Comparison of ENCODE assay signal across 8 cellular contexts in the genomic region with DNA sequence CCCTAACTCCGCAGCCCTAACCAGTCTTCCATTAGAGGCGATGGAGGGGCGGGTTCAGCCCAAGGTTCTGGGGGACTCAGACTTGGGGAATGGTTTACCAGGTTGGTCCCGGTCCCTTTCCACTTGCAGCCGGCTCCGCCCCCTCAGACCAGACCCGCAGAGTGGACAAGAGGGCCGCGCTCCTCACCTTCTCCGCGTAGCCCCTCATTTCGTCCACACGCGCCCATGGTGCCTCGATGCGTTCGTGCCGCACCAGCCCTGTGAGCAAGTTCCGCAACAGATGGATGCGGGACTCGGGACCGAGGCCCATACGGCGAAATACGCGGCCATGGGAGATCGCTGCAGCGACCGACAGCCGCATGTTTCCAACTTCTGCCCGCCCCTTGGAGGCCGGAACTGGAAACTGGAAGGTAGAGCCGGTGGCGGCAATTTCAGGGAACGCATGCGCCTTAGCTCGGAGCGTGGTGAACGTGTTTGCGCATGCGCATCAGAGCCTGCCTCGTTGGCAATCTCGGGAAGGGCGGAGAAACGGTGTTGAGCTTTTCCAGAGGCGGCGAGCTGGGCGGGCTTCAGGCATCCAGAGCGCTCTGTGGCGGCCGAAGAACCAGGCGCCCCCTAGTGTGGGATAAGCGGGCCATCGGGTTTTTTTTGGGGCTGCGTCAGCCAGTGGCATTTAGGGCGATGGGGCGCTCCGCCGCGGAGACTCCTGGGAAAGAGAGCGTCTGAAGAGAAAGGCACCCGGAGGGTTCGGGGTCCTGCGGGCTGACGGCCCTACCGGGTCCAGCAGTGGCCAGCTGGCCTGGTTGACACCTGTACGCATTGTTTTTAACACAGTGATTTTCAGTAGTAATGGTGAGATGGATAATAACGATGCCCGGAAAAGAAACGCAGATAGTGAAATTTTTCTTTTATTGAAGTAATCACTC. TPM values are rescaled to one million over a fixed set of nuclear protein-coding genes. Genes with fewer than 3 reads are reported as not detected.
DNase-seq lines count a peak whose midpoint lies in the region; ATAC-seq and TF ChIP-seq lines count a peak whose summit lies in the region.

A gene (minus strand): TSS at position 405 of the 926 bp plus-strand sequence. CDS start 44 bp downstream, at position 361.

- H3K27ac Mint-ChIP-seq in activated naive CD4-positive, alpha-beta T cell treated with anti-CD3 and anti-CD28 coated beads, Interleukin-2, amount 10 ng/mL, durations not matched to agents 7 days and 5 days: peak within 1 kb of the TSS; percentile 96

- TF ChIP-seq POLR2A in NB4 (IDR thresholded peaks at IDR 0.05; ENCODE audit: extremely low read depth, insufficient read length): peak; percentile 96
- peak; percentile 43 to 53 for TF ChIP-seq POLR2A in gastroesophageal sphincter (IDR thresholded peaks at IDR 0.05)

- peaks cover 27% of the 10 kb centered on the region for H3K36me3 Mint-ChIP-seq in activated naive CD4-positive, alpha-beta T cell treated with anti-CD3 and anti-CD28 coated beads, Interleukin-2, amount 10 ng/mL, durations not matched to agents 7 days and 5 days

- DNase-seq in GM10248 (ENCODE audit: extremely low spot score): peak; percentile 97
- DNase-seq in NB4 (ENCODE audit: low read depth): peak; percentile 98
- DNase-seq in SK-N-MC (ENCODE audit: low read depth, low spot score): peak; percentile 96
- DNase-seq in activated naive CD4-positive, alpha-beta T cell treated with anti-CD3 and anti-CD28 coated beads, Interleukin-2, amount 10 ng/mL, durations not matched to agents 7 days and 5 days: peak; percentile 100
- peak; percentile 70 to 99 (median 97) for DNase-seq in substantia nigra (lab: John Stamatoyannopoulos, UW)

- H3K4me1 ChIP-seq in gastroesophageal sphincter (peaks cover 8 to 31% (median 8%) of the 10 kb centered on the region in 3 donors), neutrophil (ENCODE audit: control insufficient read depth in 1 of 2, insufficient read depth in 1 of 2, low read depth in 1 of 2, low read length in 1 of 2) (peaks cover 17 to 18% of the 10 kb centered on the region in 2 experiments)

- H3K4me3 ChIP-seq in NB4 (ENCODE audit: low read depth, low read length) (peak within 1 kb of the TSS; percentile 98), SK-N-MC (peak within 1 kb of the TSS; percentile 99), gastroesophageal sphincter (peak within 1 kb of the TSS; percentile 45 to 87), neutrophil (ENCODE audit: low read depth in 1 of 2, low read length in 1 of 2) (peak within 1 kb of the TSS; percentile 80 to 82)

- H3K36me3 ChIP-seq in SK-N-MC (ENCODE audit: insufficient read depth, low read length): peaks cover 28% of the 10 kb centered on the region
- H3K36me3 ChIP-seq in gastroesophageal sphincter: peaks cover 0 to 22% of the 10 kb centered on the region in 2 donors
- H3K36me3 ChIP-seq in neutrophil: no peaks in the 10 kb centered on the region

- TF ChIP-seq EP300 in gastroesophageal sphincter (IDR thresholded peaks at IDR 0.05): no peak

- WGBS in gastroesophageal sphincter (ENCODE audit: low coverage in 1 of 2), 2 donors: 0 to 1% methylated on average over 4 to 14 of the region's 70 CpGs

- peaks cover 29% of the 10 kb centered on the region for H3K4me1 Mint-ChIP-seq in activated naive CD4-positive, alpha-beta T cell treated with anti-CD3 and anti-CD28 coated beads, Interleukin-2, amount 10 ng/mL, durations not matched to agents 7 days and 5 days

- CTCF ChIA-PET in GM10248 (lab: Yijun Ruan, JAX): interaction anchor here (0.7 to 4.7 kb wide), 43 partner anchors 10 to 305 kb away, joined by 3 to 29 read pairs (median 4); a partner anchor contains a TSS
- CTCF ChIA-PET in activated naive CD4-positive, alpha-beta T cell treated with anti-CD3 and anti-CD28 coated beads, Interleukin-2, amount 10 ng/mL, durations not matched to agents 7 days and 5 days (lab: Charles Lee): interaction anchor here (0.7 to 7.9 kb wide), 23 partner anchors 10 to 304 kb away, joined by 3 to 66 read pairs (median 5); a partner anchor contains a TSS

- peak; percentile 92 for ATAC-seq in HG02571 (IDR thresholded peaks at IDR 0.05; ENCODE audit: unreplicated experiment)
- ATAC-seq in gastroesophageal sphincter: peak; percentile 99

- H3K9ac ChIP-seq in SK-N-MC (ENCODE audit: insufficient read length): peak within 1 kb of the TSS; percentile 98

- H3K27me3 ChIP-seq in gastroesophageal sphincter (no peaks in the 10 kb centered on the region), neutrophil (no peaks in the 10 kb centered on the region)

- no peaks in the 10 kb centered on the region for H3K9me3 Mint-ChIP-seq in activated naive CD4-positive, alpha-beta T cell treated with anti-CD3 and anti-CD28 coated beads, Interleukin-2, amount 10 ng/mL, durations not matched to agents 7 days and 5 days

- TF ChIP-seq CTCF in GM10248 (IDR thresholded peaks at IDR 0.05; ENCODE audit: control extremely low read depth, extremely low read depth, low read depth, missing control alignments): peak; percentile 85
- TF ChIP-seq CTCF in NB4 (IDR thresholded peaks at IDR 0.05; ENCODE audit: low read depth, low read length): peak; percentile 68
- peak; percentile 75 to 97 (median 95) for TF ChIP-seq CTCF in gastroesophageal sphincter (IDR thresholded peaks at IDR 0.05)
- peak; percentile 84 for TF ChIP-seq CTCF in neutrophil (IDR thresholded peaks at IDR 0.05)

- H3K27ac ChIP-seq in SK-N-MC: peak within 1 kb of the TSS; percentile 91
- H3K27ac ChIP-seq in gastroesophageal sphincter: peak within 1 kb of the TSS; percentile 74 to 98 (median 92)
- H3K27ac ChIP-seq in neutrophil: peak within 1 kb of the TSS; percentile 84
- peak within 1 kb of the TSS; percentile 85 for H3K27ac ChIP-seq in substantia nigra (ENCODE audit: low read depth, low read length, poor library complexity, severe bottlenecking)

- peak within 1 kb of the TSS; percentile 98 for H3K4me3 Mint-ChIP-seq in activated naive CD4-positive, alpha-beta T cell treated with anti-CD3 and anti-CD28 coated beads, Interleukin-2, amount 10 ng/mL, durations not matched to agents 7 days and 5 days

- H3K9me3 ChIP-seq in SK-N-MC (ENCODE audit: low read depth, low read length): no peaks in the 10 kb centered on the region
- no peaks in the 10 kb centered on the region for H3K9me3 ChIP-seq in gastroesophageal sphincter
- H3K9me3 ChIP-seq in neutrophil: no peaks in the 10 kb centered on the region

- POLR2A ChIA-PET in GM10248 (lab: Yijun Ruan, JAX): interaction anchor here (0.6 to 2.2 kb wide), 4 partner anchors 42 to 114 kb away, joined by 3 to 12 read pairs (median 4); a partner anchor contains a TSS

- H3K27me3 Mint-ChIP-seq in activated naive CD4-positive, alpha-beta T cell treated with anti-CD3 and anti-CD28 coated beads, Interleukin-2, amount 10 ng/mL, durations not matched to agents 7 days and 5 days: no peaks in the 10 kb centered on the region

RNA-seq across cellular contexts. Expression of the gene that starts here (rescaled TPM):
- total RNA-seq in gastroesophageal sphincter: 10 to 100 TPM; 12.6 to 35.0 (median 18.6) TPM

Comparison
In these comparisons a context has a peak if more than half of its experiments do, and no peak if none do; other contexts are left out.
1. Peak in every context shown above with its lines: DNase-seq, ATAC-seq, H3K4me3 ChIP-seq and H3K27ac ChIP-seq.